ENCODE assay signal across 8 cellular contexts in genomic region chr6:43173496-43174262, GRCh38. TPM values are rescaled to one million over a fixed set of nuclear protein-coding genes. Genes with fewer than 3 reads are reported as not detected.
A peak's percentile ranks its signal among the peaks of the same experiment; 100 is the strongest.
DNase-seq lines count a peak whose midpoint lies in the region; ATAC-seq, FAIRE-seq and TF ChIP-seq lines count a peak whose summit lies in the region.

No MANE protein-coding gene starts in this region.

- no peak for FAIRE-seq in A549 (lab: Jason Lieb, UNC)
- FAIRE-seq in HTR-8/SVneo (lab: Jason Lieb, UNC) = peak; percentile 26

- CTCF ChIA-PET in A549 (lab: Yijun Ruan, JAX) = interaction anchor here (0.7 to 1.4 kb wide), 2 partner anchors 55 to 56 kb away, joined by 3 read pairs; partner anchors contain the start of gene DNPH1
- CTCF ChIA-PET in MCF 10A (lab: Yijun Ruan, JAX) = interaction anchor here (0.6 to 1.6 kb wide), 7 partner anchors 19 to 722 kb away, joined by 3 to 7 read pairs (median 5); partner anchors contain the start of genes KLHDC3, MEA1 and TRERF1

- intact Hi-C loops in MCF 10A (cut with micrococcal nuclease) = loop anchor here (5.0 kb wide), 1 partner anchor 344 kb away; the partner anchor contains the start of genes POLR1C and YIPF3

- peaks cover 23 to 27% of the 10 kb centered on the region in 2 donors for H3K36me3 ChIP-seq in mucosa of rectum (ENCODE audit: control insufficient read depth in 2 of 2, insufficient read depth in 2 of 2, low read length in 2 of 2)

- H3K36me3 Mint-ChIP-seq in MCF 10A (ENCODE audit: insufficient read depth, unreplicated experiment) = peaks cover 45% of the 10 kb centered on the region

- H3K4me2 ChIP-seq in A549 = peak overlapping the region; percentile 93

- no peak for TF ChIP-seq RAD21 in A549 (conservative IDR thresholded peaks at IDR 0.05 in 1 of 2, IDR thresholded peaks at IDR 0.05 in 1 of 2)

- no peaks in the 10 kb centered on the region for H3K9me3 Mint-ChIP-seq in MCF 10A (ENCODE audit: unreplicated experiment)

- no TSS peak for BruUV-seq in MCF 10A (replicated peaks; lab: Mats Ljungman, UMichigan)

- peaks cover 30% of the 10 kb centered on the region for H3K4me1 Mint-ChIP-seq in MCF 10A (ENCODE audit: insufficient read depth, unreplicated experiment)

- WGBS in A549 (ENCODE audit: missing lambda C conversion rate) = 81% methylated on average over 11 of the region's 12 CpGs

- H3K27me3 ChIP-seq in mucosa of rectum (ENCODE audit: control insufficient read depth in 2 of 2, insufficient read depth in 2 of 2, low read length in 2 of 2) = no peaks in the 10 kb centered on the region

- H3K4me3 ChIP-seq in A549 (peak overlapping the region; percentile 92), mucosa of rectum (ENCODE audit: low read length in 2 of 2) (peak overlapping the region; percentile 68 to 79)

- no peak for TF ChIP-seq POLR2A in A549 (IDR thresholded peaks at IDR 0.05; ENCODE audit: low read length)

- peak overlapping the region; percentile 83 for H3K27ac Mint-ChIP-seq in MCF 10A (ENCODE audit: low read depth, unreplicated experiment)

- peaks cover 30% of the 10 kb centered on the region for H3K4me1 ChIP-seq in A549
- peaks cover 35 to 39% of the 10 kb centered on the region in 2 donors for H3K4me1 ChIP-seq in mucosa of rectum (ENCODE audit: control insufficient read depth in 2 of 2, insufficient read depth in 2 of 2, low read length in 2 of 2)

- TF ChIP-seq EP300 in A549 (IDR thresholded peaks at IDR 0.05) = no peak

- no peaks in the 10 kb centered on the region for H3K27me3 Mint-ChIP-seq in MCF 10A (ENCODE audit: insufficient read depth, unreplicated experiment)

- peak overlapping the region; percentile 87 for H3K4me3 Mint-ChIP-seq in MCF 10A (ENCODE audit: unreplicated experiment)

- no peaks in the 10 kb centered on the region for H3K9me3 ChIP-seq in A549
- H3K9me3 ChIP-seq in mucosa of rectum (ENCODE audit: control insufficient read depth in 2 of 2, low read length in 2 of 2) = no peaks in the 10 kb centered on the region

- H3K27ac ChIP-seq in A549 = peak overlapping the region; percentile 69 to 100; a peak in 5 of 6 replicates
- H3K27ac ChIP-seq in mucosa of rectum (ENCODE audit: low read depth in 2 of 2, low read length in 2 of 2) = peak overlapping the region; percentile 93 to 94

- TF ChIP-seq CTCF in A549 (IDR thresholded peaks at IDR 0.05) = no peak
- TF ChIP-seq CTCF in MCF 10A (IDR thresholded peaks at IDR 0.05; ENCODE audit: unreplicated experiment) = no peak

- peak overlapping the region; percentile 76 to 95 for H3K9ac ChIP-seq in mucosa of rectum (ENCODE audit: low read depth in 1 of 2, low read length in 2 of 2)

- POLR2A ChIA-PET in A549 (lab: Yijun Ruan, JAX) (interaction anchor here (0.7 to 1.1 kb wide), 3 partner anchors 47 to 190 kb away, joined by 3 to 4 read pairs (median 4); partner anchors contain the start of genes DNPH1 and PPP2R5D), MCF 10A (lab: Yijun Ruan, JAX) (interaction anchor here (0.6 to 6.1 kb wide), 22 partner anchors 8 to 622 kb away, joined by 3 to 44 read pairs (median 6); partner anchors contain the start of genes CUL7, CUL9, DNPH1 and GTPBP2)

- ATAC-seq in A549 (no peak), GM19397 (IDR thresholded peaks at IDR 0.05; ENCODE audit: unreplicated experiment) (no peak), GM21367 (IDR thresholded peaks at IDR 0.05; ENCODE audit: unreplicated experiment) (no peak), HG02763 (IDR thresholded peaks at IDR 0.05; ENCODE audit: unreplicated experiment) (no peak)

- DNase-seq in A549 (ENCODE audit: low read depth in 1 of 2, low spot score in 1 of 2) = no peak
- no peak for DNase-seq in HTR-8/SVneo (ENCODE audit: insufficient read length, low spot score)
- DNase-seq in MCF 10A (ENCODE audit: unreplicated experiment) = no peak
- DNase-seq in HCEC 1CT = no peak

TF ChIP-seq in A549, 52 proteins besides CTCF, POLR2A, EP300 and RAD21:
- TF ChIP-seq FOXS1 (CRISPR knock-in tag; IDR thresholded peaks at IDR 0.05) (no peak), JUNB (IDR thresholded peaks at IDR 0.05) (no peak), PBX3 (IDR thresholded peaks at IDR 0.05) (no peak), POLR2AphosphoS2 (conservative IDR thresholded peaks at IDR 0.05; ENCODE audit: low read length) (no peak), NFE2L2 (conservative IDR thresholded peaks at IDR 0.05; ENCODE audit: low read length) (no peak), HMGXB4 (CRISPR knock-in tag; IDR thresholded peaks at IDR 0.05; ENCODE audit: borderline replicate concordance) (no peak), MAFK (IDR thresholded peaks at IDR 0.05; ENCODE audit: partially characterized antibody) (no peak), MAX (IDR thresholded peaks at IDR 0.05) (no peak), CHD2 (IDR thresholded peaks at IDR 0.05; ENCODE audit: low read length, partially characterized antibody) (no peak), RNF2 (IDR thresholded peaks at IDR 0.05; ENCODE audit: borderline replicate concordance, low read depth) (no peak), HOXB5 (CRISPR knock-in tag; IDR thresholded peaks at IDR 0.05) (no peak), SREBF2 (IDR thresholded peaks at IDR 0.05) (no peak), CBX2 (IDR thresholded peaks at IDR 0.05; ENCODE audit: borderline replicate concordance, low read depth) (no peak), HOXB13 (CRISPR knock-in tag; IDR thresholded peaks at IDR 0.05; ENCODE audit: low read depth) (no peak), HOXA7 (CRISPR knock-in tag; IDR thresholded peaks at IDR 0.05) (no peak), ATOH8 (CRISPR knock-in tag; IDR thresholded peaks at IDR 0.05; ENCODE audit: low read depth) (no peak), FOSB (CRISPR knock-in tag; IDR thresholded peaks at IDR 0.05) (no peak), ZNF302 (CRISPR knock-in tag; IDR thresholded peaks at IDR 0.05) (no peak), RFX5 (IDR thresholded peaks at IDR 0.05) (no peak)

RNA-seq across cellular contexts. Expression of gene SRF, which starts 2.6 kb away (rescaled TPM):
- 16.2 and 16.7 TPM in 2 replicates for polyA plus RNA-seq in A549 (2011; rRNA removed)
- 25.2 and 34.8 TPM in 2 replicates for polyA plus RNA-seq in A549 (2012; cell fraction: cytosol; rRNA removed)
- polyA plus RNA-seq in A549 (2012; cell fraction: nucleus; rRNA removed) = 32.9 and 37.0 TPM in 2 replicates
- polyA plus RNA-seq in A549 (2017; fragmentation: RNase III; extraction: RNeasy Plus Mini Kit Qiagen cat#74134 plus additional on column Dnase treatment) = 14.0 to 15.7 TPM (median 14.2 TPM) in 3 replicates
- polyA minus RNA-seq in A549 (2011; rRNA and poly(A)+ RNA removed) = 21.0 and 23.1 TPM in 2 replicates
- 29.7 and 32.1 TPM in 2 replicates for total RNA-seq in MCF 10A (2022)

RNA-seq across cellular contexts. Expression of gene CUL9, which starts 8.3 kb away (rescaled TPM):
- polyA plus RNA-seq in A549 (2011; rRNA removed) = 11.0 and 11.3 TPM in 2 replicates
- polyA plus RNA-seq in A549 (2012; cell fraction: cytosol; rRNA removed) = 9.0 and 9.3 TPM in 2 replicates
- polyA plus RNA-seq in A549 (2012; cell fraction: nucleus; rRNA removed) = 83.7 and 99.0 TPM in 2 replicates
- 10.9 to 12.7 TPM (median 12.5 TPM) in 3 replicates for polyA plus RNA-seq in A549 (2017; fragmentation: RNase III; extraction: RNeasy Plus Mini Kit Qiagen cat#74134 plus additional on column Dnase treatment)
- polyA minus RNA-seq in A549 (2011; rRNA and poly(A)+ RNA removed) = 14.5 and 14.9 TPM in 2 replicates
- 39.6 and 42.8 TPM in 2 replicates for total RNA-seq in MCF 10A (2022)

RNA-seq across cellular contexts. Expression of gene DNPH1, which starts 55.6 kb away (rescaled TPM):
- 51.4 and 63.2 TPM in 2 replicates for polyA plus RNA-seq in A549 (2011; rRNA removed)
- polyA plus RNA-seq in A549 (2012; cell fraction: cytosol; rRNA removed) = 217 and 240 TPM in 2 replicates
- 158 TPM in 2 replicates for polyA plus RNA-seq in A549 (2012; cell fraction: nucleus; rRNA removed)
- polyA plus RNA-seq in A549 (2017; fragmentation: RNase III; extraction: RNeasy Plus Mini Kit Qiagen cat#74134 plus additional on column Dnase treatment) = 77.5 to 82.0 TPM (median 80.2 TPM) in 3 replicates
- polyA minus RNA-seq in A549 (2011; rRNA and poly(A)+ RNA removed) = 13.6 and 14.4 TPM in 2 replicates
- 52.5 and 91.0 TPM in 2 replicates for total RNA-seq in MCF 10A (2022)
